8 cellular contexts compared by ENCODE assay signal in the genomic region with DNA sequence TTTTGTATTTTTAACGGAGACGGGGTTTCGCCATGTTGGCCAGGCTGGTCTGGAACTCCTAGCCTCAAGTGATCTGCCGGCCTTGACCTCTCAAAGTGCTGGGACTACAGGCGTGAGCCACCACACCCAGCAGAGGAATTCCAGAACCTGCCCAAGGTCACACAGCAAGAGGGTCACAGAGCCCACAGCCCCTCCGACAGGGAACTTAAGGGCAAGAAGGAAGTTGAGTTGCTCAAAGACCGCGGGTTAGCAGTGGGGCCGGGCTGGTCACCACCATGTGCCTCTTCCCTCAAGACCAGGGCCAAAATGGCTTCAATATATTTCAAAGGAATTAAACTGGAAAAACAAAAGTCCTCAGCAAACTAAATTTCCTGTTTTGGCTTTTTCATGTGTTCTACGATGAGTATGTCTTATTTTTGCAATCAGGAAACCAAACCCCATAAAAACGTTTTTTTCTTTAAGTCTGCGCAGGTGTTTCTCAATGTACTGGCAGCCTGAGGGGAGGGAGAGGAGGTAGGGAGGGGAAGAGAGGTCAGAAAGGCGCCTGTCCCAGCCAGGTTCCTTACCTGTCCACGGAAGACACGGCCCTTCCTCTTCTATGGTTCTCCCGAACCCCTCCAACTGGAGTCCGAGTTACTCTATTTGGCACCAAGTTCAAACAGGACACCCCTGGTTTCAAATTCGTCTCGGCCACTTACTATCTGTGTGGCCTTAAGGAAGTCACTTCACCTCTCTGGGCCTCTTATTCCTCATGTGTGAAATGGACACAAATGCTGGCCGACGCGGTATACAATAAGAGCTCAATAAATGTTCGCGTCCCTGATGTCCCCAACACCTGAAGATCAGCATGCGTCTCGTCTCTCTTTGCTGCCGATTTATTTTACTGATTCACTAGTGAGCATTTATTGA. TPM values are rescaled to one million over a fixed set of nuclear protein-coding genes. Genes with fewer than 3 reads are reported as not detected.
DNase-seq lines count a peak whose midpoint lies in the region; ATAC-seq, FAIRE-seq and TF ChIP-seq lines count a peak whose summit lies in the region.

No MANE protein-coding gene starts in this region.

- peaks cover 29% of the 10 kb centered on the region for H3K4me1 ChIP-seq in OCI-LY1 (ENCODE audit: insufficient read depth, low read length, severe bottlenecking)
- H3K4me1 ChIP-seq in mesodermal cell (ENCODE audit: control insufficient read depth, insufficient read depth, low read length, poor library complexity, severe bottlenecking), result no peaks in the 10 kb centered on the region
- no peaks in the 10 kb centered on the region for H3K4me1 ChIP-seq in urinary bladder (ENCODE audit: insufficient read depth)

- DNase-seq in CD4-positive, alpha-beta T cell, result peak in 3 of 10 experiments; percentile 12 to 25 (median 18)
- no peak for DNase-seq in H7
- peak; percentile 40 for DNase-seq in dermis blood vessel endothelial cell
- DNase-seq in islet precursor cell, result no peak
- no peak for DNase-seq in urothelium cell line (ENCODE audit: low spot score)

- intact Hi-C loops in CD4-positive, alpha-beta T cell (cut with DNase I, micrococcal nuclease), result loop anchor here in 1 of 2 experiments (5.0 to 10.0 kb wide), 3 partner anchors 112 to 631 kb away; partner anchors contain the start of genes DDX54, RBM19, RITA1 and TPCN1

- peak overlapping the region; percentile 99 for H3K4me3 Mint-ChIP-seq in CD4-positive, alpha-beta T cell

- H3K27me3 Mint-ChIP-seq in CD4-positive, alpha-beta T cell, result no peaks in the 10 kb centered on the region

- H3K4me3 ChIP-seq in H7 (ENCODE audit: insufficient read depth, low read depth, low read length) (peak overlapping the region; percentile 80), OCI-LY1 (ENCODE audit: low read depth, low read length, poor library complexity, severe bottlenecking) (peak overlapping the region; percentile 89), mesodermal cell (ENCODE audit: extremely low read depth, insufficient read depth, low read length, poor library complexity, severe bottlenecking) (peak overlapping the region; percentile 49), urinary bladder (ENCODE audit: low read depth, low read length) (peak overlapping the region; percentile 53)

- POLR2A ChIA-PET in CD4-positive, alpha-beta T cell (lab: Charles Lee), result interaction anchor here (1.0 to 1.3 kb wide), 5 partner anchors 8 to 113 kb away, joined by 3 to 7 read pairs (median 4); partner anchors contain the start of genes PLBD2, SDSL and TPCN1

- ATAC-seq in CD4-positive, alpha-beta T cell (ENCODE audit: poor library complexity), result peak; percentile 40

- peak overlapping the region; percentile 87 for H3K27ac Mint-ChIP-seq in CD4-positive, alpha-beta T cell

- peaks cover 2% of the 10 kb centered on the region; the same call in 1 of the 2 replicates for H3K36me3 ChIP-seq in H7 (replicated peaks; ENCODE audit: control insufficient read depth, insufficient read depth, low read length)
- peaks cover 23% of the 10 kb centered on the region; the same call in 1 of the 2 replicates for H3K36me3 ChIP-seq in OCI-LY1 (ENCODE audit: insufficient read depth, low read length)
- H3K36me3 ChIP-seq in mesodermal cell (ENCODE audit: control insufficient read depth, insufficient read depth, low read length), result no peaks in the 10 kb centered on the region
- no peaks in the 10 kb centered on the region for H3K36me3 ChIP-seq in urinary bladder (ENCODE audit: insufficient read depth)

- H2AFZ ChIP-seq in OCI-LY1 (ENCODE audit: low read length), result no peak overlapping the region

- no peaks in the 10 kb centered on the region for H3K27me3 ChIP-seq in CD4-positive, alpha-beta T cell (ENCODE audit: control insufficient read depth, insufficient read depth, low read length)
- H3K27me3 ChIP-seq in H7 (ENCODE audit: control insufficient read depth, insufficient read depth, low read length) (peaks cover 11% of the 10 kb centered on the region), OCI-LY1 (ENCODE audit: insufficient read depth, low read length) (no peaks in the 10 kb centered on the region)

- H3F3A ChIP-seq in OCI-LY1 (ENCODE audit: insufficient read depth, low read length), result no peaks in the 10 kb centered on the region

- H3K79me2 ChIP-seq in OCI-LY1 (ENCODE audit: insufficient read depth, low read length), result no peaks in the 10 kb centered on the region

- H3K9ac ChIP-seq in OCI-LY1 (ENCODE audit: low read length), result peak overlapping the region; percentile 84

- H3K27ac ChIP-seq in CD4-positive, alpha-beta T cell (ENCODE audit: low read depth, low read length), result peak overlapping the region; percentile 25
- peak overlapping the region; percentile 54 for H3K27ac ChIP-seq in OCI-LY1 (ENCODE audit: low read depth, low read length, poor library complexity, severe bottlenecking)
- no peak overlapping the region for H3K27ac ChIP-seq in mesodermal cell (ENCODE audit: low read depth, low read length, severe bottlenecking)
- no peak overlapping the region for H3K27ac ChIP-seq in urinary bladder (ENCODE audit: low read depth)

- CTCF ChIA-PET in CD4-positive, alpha-beta T cell (lab: Charles Lee), result interaction anchor here (1.0 kb wide), 1 partner anchor 112 kb away, joined by 4 read pairs; the partner anchor contains the start of gene TPCN1

- no peaks in the 10 kb centered on the region for H3K9me3 Mint-ChIP-seq in CD4-positive, alpha-beta T cell

- H3K4me2 ChIP-seq in OCI-LY1 (ENCODE audit: low read length), result peak overlapping the region; percentile 92

- no peaks in the 10 kb centered on the region for H3K9me3 ChIP-seq in CD4-positive, alpha-beta T cell (ENCODE audit: control insufficient read depth, low read length)
- H3K9me3 ChIP-seq in OCI-LY1 (ENCODE audit: low read length) (no peaks in the 10 kb centered on the region), mesodermal cell (ENCODE audit: control insufficient read depth, low read length) (no peaks in the 10 kb centered on the region)

- WGBS in mesodermal cell (ENCODE audit: insufficient coverage in 2 of 2), 2 experiments, result 41 to 48% methylated on average over 22 to 23 of the region's 27 CpGs
- WGBS in urinary bladder, result 40% methylated on average over 27 of the region's 27 CpGs

- H3K4me1 Mint-ChIP-seq in CD4-positive, alpha-beta T cell (ENCODE audit: low read depth), result peaks cover 53% of the 10 kb centered on the region

- H4K20me1 ChIP-seq in OCI-LY1 (ENCODE audit: insufficient read depth, low read length), result no peaks in the 10 kb centered on the region

- no peaks in the 10 kb centered on the region for H3K9me2 ChIP-seq in OCI-LY1 (ENCODE audit: low read depth, low read length)

- FAIRE-seq in urothelium cell line (lab: Jason Lieb, UNC), result no peak

- peaks cover 48% of the 10 kb centered on the region for H3K36me3 Mint-ChIP-seq in CD4-positive, alpha-beta T cell (ENCODE audit: low read depth)

- no peak for TF ChIP-seq CTCF in CD4-positive, alpha-beta T cell (IDR thresholded peaks at IDR 0.05)
- TF ChIP-seq CTCF in OCI-LY1 (IDR thresholded peaks at IDR 0.05; ENCODE audit: low read length), result no peak

RNA-seq across cellular contexts. Expression of gene SLC8B1, which starts 0.8 kb away (rescaled TPM):
- 10 to 100 TPM; 85.3 to 92.7 TPM for total RNA-seq in CD4-positive, alpha-beta T cell
- 10.7 and 16.7 TPM in 2 replicates for total RNA-seq in H7 (2014; rRNA removed; shearing (Covaris generic))
- total RNA-seq in dermis blood vessel endothelial cell (21.7 and 25.2 TPM in 2 replicates), urinary bladder (12.8 TPM)
- 8.6 TPM for polyA plus RNA-seq in mesodermal cell (2013, experiment 1 of 2)
- polyA plus RNA-seq in mesodermal cell (2013, experiment 2 of 2), result 6.1 TPM
- 20.5 TPM for polyA plus RNA-seq in urinary bladder

RNA-seq across cellular contexts. Expression of gene PLBD2, which starts 24.3 kb away (rescaled TPM):
- 10 to 100 TPM; 10.4 to 12.2 TPM for total RNA-seq in CD4-positive, alpha-beta T cell
- 12.6 and 12.7 TPM in 2 replicates for total RNA-seq in H7 (2014; rRNA removed; shearing (Covaris generic))
- 31.7 and 43.9 TPM in 2 replicates for total RNA-seq in dermis blood vessel endothelial cell
- 32.6 TPM for polyA plus RNA-seq in mesodermal cell (2013, experiment 1 of 2)
- polyA plus RNA-seq in mesodermal cell (2013, experiment 2 of 2), result 26.7 TPM
- total RNA-seq in urinary bladder, result 11.5 TPM
- polyA plus RNA-seq in urinary bladder, result 29.2 TPM

Comparison
In these comparisons a context has a peak if more than half of its experiments do, and no peak if none do; other contexts are left out.
1. H3K27ac ChIP-seq: peak in CD4-positive, alpha-beta T cell (single experiment) and OCI-LY1 (single experiment); none in mesodermal cell (single experiment) and urinary bladder (single experiment).
2. Peak in every context shown above with its lines, with median percentiles within 50 percentile points of each other: H3K4me3 ChIP-seq.